1 cellular context compared by ENCODE assay signal in the genomic region with DNA sequence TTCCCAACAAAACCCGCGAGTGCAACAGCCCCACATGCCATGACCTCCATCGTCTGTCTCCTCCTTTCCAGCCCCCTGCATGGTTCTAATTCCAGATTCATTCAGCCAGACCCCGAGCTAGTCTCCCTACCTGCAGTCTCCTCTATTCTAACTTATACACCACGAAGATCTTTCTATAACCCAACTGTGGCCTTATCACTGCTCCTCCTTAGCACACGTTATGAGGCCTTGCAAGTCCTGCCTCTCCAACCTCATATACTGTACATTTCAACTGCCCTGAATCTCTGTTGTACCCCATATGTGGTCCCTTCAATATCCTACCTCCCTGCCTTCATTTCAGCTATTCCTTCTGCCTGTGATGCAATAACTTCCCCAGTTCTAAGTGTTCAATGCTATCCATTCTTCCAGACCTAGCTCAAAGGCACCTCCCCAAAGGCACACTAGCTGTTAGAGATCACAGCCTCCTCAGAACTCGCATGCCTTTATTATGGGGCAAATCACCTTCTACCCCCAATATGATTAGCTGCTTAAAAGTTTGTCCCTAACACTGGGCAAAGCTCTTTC.
A peak's percentile ranks its signal among the peaks of the same experiment; 100 is the strongest.
TF ChIP-seq lines count a peak whose summit lies in the region.

No MANE protein-coding gene starts in this region.

TF ChIP-seq in K562, 482 proteins besides CTCF, POLR2A, EP300 and RAD21 (continued from another document):
- TF ChIP-seq, protein P1, sequence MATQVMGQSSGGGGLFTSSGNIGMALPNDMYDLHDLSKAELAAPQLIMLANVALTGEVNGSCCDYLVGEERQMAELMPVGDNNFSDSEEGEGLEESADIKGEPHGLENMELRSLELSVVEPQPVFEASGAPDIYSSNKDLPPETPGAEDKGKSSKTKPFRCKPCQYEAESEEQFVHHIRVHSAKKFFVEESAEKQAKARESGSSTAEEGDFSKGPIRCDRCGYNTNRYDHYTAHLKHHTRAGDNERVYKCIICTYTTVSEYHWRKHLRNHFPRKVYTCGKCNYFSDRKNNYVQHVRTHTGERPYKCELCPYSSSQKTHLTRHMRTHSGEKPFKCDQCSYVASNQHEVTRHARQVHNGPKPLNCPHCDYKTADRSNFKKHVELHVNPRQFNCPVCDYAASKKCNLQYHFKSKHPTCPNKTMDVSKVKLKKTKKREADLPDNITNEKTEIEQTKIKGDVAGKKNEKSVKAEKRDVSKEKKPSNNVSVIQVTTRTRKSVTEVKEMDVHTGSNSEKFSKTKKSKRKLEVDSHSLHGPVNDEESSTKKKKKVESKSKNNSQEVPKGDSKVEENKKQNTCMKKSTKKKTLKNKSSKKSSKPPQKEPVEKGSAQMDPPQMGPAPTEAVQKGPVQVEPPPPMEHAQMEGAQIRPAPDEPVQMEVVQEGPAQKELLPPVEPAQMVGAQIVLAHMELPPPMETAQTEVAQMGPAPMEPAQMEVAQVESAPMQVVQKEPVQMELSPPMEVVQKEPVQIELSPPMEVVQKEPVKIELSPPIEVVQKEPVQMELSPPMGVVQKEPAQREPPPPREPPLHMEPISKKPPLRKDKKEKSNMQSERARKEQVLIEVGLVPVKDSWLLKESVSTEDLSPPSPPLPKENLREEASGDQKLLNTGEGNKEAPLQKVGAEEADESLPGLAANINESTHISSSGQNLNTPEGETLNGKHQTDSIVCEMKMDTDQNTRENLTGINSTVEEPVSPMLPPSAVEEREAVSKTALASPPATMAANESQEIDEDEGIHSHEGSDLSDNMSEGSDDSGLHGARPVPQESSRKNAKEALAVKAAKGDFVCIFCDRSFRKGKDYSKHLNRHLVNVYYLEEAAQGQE (CRISPR knock-in tag; IDR thresholded peaks at IDR 0.05; ENCODE audit: low read depth) = 0 out of 2 replicates have a peak, but pooled peaks have one; percentile 39
- TF ChIP-seq MAZ (CRISPR knock-in tag; conservative IDR thresholded peaks at IDR 0.05 in 1 of 2, IDR thresholded peaks at IDR 0.05 in 1 of 2) (0 out of 4 replicates have a peak, but pooled peaks of 1 of the 2 experiments have one; percentile 10), GABPB2 (CRISPR knock-in tag; conservative IDR thresholded peaks at IDR 0.05) (no peak), SRF (CRISPR knock-in tag; IDR thresholded peaks at IDR 0.05) (0 out of 4 replicates have a peak, but pooled peaks of 1 of the 2 experiments have one; percentile 35), BCL6 (CRISPR knock-in tag; IDR thresholded peaks at IDR 0.05) (0 out of 2 replicates have a peak, but pooled peaks have one; percentile 14), CCNT2 (IDR thresholded peaks at IDR 0.05; ENCODE audit: borderline replicate concordance, extremely low read depth, insufficient read length, low read depth, low read length) (peak; percentile 17), SMAD3 (CRISPR knock-in tag; conservative IDR thresholded peaks at IDR 0.05) (0 out of 2 replicates have a peak, but pooled peaks have one; percentile 26), ZNF445 (CRISPR knock-in tag; IDR thresholded peaks at IDR 0.05; ENCODE audit: low read depth) (no peak), SAFB2 (IDR thresholded peaks at IDR 0.05; ENCODE audit: borderline replicate concordance, low read depth, low read length, severe bottlenecking) (no peak), RBM34 (IDR thresholded peaks at IDR 0.05; ENCODE audit: borderline replicate concordance, insufficient read depth, low read length) (no peak), MEIS2 (IDR thresholded peaks at IDR 0.05; ENCODE audit: partially characterized antibody) (no peak)
- TF ChIP-seq, protein P2, sequence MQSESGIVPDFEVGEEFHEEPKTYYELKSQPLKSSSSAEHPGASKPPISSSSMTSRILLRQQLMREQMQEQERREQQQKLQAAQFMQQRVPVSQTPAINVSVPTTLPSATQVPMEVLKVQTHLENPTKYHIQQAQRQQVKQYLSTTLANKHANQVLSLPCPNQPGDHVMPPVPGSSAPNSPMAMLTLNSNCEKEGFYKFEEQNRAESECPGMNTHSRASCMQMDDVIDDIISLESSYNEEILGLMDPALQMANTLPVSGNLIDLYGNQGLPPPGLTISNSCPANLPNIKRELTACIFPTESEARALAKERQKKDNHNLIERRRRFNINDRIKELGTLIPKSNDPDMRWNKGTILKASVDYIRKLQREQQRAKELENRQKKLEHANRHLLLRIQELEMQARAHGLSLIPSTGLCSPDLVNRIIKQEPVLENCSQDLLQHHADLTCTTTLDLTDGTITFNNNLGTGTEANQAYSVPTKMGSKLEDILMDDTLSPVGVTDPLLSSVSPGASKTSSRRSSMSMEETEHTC (IDR thresholded peaks at IDR 0.05) = no peak
- TF ChIP-seq, protein P3, sequence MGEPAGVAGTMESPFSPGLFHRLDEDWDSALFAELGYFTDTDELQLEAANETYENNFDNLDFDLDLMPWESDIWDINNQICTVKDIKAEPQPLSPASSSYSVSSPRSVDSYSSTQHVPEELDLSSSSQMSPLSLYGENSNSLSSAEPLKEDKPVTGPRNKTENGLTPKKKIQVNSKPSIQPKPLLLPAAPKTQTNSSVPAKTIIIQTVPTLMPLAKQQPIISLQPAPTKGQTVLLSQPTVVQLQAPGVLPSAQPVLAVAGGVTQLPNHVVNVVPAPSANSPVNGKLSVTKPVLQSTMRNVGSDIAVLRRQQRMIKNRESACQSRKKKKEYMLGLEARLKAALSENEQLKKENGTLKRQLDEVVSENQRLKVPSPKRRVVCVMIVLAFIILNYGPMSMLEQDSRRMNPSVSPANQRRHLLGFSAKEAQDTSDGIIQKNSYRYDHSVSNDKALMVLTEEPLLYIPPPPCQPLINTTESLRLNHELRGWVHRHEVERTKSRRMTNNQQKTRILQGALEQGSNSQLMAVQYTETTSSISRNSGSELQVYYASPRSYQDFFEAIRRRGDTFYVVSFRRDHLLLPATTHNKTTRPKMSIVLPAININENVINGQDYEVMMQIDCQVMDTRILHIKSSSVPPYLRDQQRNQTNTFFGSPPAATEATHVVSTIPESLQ (CRISPR knock-in tag; IDR thresholded peaks at IDR 0.05) = no peak
- TF ChIP-seq, protein P4, sequence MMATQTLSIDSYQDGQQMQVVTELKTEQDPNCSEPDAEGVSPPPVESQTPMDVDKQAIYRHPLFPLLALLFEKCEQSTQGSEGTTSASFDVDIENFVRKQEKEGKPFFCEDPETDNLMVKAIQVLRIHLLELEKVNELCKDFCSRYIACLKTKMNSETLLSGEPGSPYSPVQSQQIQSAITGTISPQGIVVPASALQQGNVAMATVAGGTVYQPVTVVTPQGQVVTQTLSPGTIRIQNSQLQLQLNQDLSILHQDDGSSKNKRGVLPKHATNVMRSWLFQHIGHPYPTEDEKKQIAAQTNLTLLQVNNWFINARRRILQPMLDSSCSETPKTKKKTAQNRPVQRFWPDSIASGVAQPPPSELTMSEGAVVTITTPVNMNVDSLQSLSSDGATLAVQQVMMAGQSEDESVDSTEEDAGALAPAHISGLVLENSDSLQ (IDR thresholded peaks at IDR 0.05) = no peak
- TF ChIP-seq, protein P5, sequence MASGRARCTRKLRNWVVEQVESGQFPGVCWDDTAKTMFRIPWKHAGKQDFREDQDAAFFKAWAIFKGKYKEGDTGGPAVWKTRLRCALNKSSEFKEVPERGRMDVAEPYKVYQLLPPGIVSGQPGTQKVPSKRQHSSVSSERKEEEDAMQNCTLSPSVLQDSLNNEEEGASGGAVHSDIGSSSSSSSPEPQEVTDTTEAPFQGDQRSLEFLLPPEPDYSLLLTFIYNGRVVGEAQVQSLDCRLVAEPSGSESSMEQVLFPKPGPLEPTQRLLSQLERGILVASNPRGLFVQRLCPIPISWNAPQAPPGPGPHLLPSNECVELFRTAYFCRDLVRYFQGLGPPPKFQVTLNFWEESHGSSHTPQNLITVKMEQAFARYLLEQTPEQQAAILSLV (tag; IDR thresholded peaks at IDR 0.05) = no peak; the same call in 1 of the 2 replicates
TF ChIP-seq in K562: peak in this region for 21.
